26 cellular contexts compared by ENCODE assay signal in genomic region chr1:243638186-243638585, GRCh38.
A peak's percentile ranks its signal among the peaks of the same experiment; 100 is the strongest.
DNase-seq lines count a peak whose midpoint lies in the region; ATAC-seq and TF ChIP-seq lines count a peak whose summit lies in the region.
"Had no signal": no experiment of that assay in that cellular context is flagged by ENCODE, and none has a peak within 500 bp of the region (broad histone marks: within the 10 kb centered on the region; RNA-seq: fewer than 3 reads in every experiment).

No MANE protein-coding gene starts in this region.

- peaks cover 3% of the 10 kb centered on the region for H3K9me3 Mint-ChIP-seq in activated naive CD8-positive, alpha-beta T cell (ENCODE audit: low read depth)
- peaks cover 5% of the 10 kb centered on the region for H3K9me3 Mint-ChIP-seq in activated naive CD8-positive, alpha-beta T cell treated with anti-CD3 and anti-CD28 coated beads for 36 hours
- H3K9me3 Mint-ChIP-seq in activated B cell treated with CpG ODN at 0.5 μM for 24 hours = no peaks in the 10 kb centered on the region
- no peaks in the 10 kb centered on the region for H3K9me3 Mint-ChIP-seq in natural killer cell treated with Interleukin-12 subunit alpha and Interleukin-12 subunit beta and Interleukin-15 and Interleukin-18, amount 100 ng/mL, for 72 hours
- H3K9me3 Mint-ChIP-seq: dendritic cell treated with granulocyte-macrophage colony-stimulating factor and Interleukin-4, amounts not matched to agents 40 ng/mL and 50 ng/mL, for 4 days; IgD-negative memory B cell had no signal

- in situ Hi-C loops in KBM-7 (cut with MboI; ENCODE audit: low pct_unique_long_range_greater_than_20kb, low sequenced_read_pairs) = no loop called here

- intact Hi-C loops in activated B cell treated with CpG ODN at 0.5 μM for 24 hours (cut with micrococcal nuclease) = no loop called here

- H3K23ac ChIP-seq in mesenchymal stem cell (ENCODE audit: low read length in 2 of 2) = no peak overlapping the region

- H3K14ac ChIP-seq in mesenchymal stem cell (ENCODE audit: low read length in 2 of 2) = no peak overlapping the region

- peak; percentile 47 for ATAC-seq in activated B cell treated with CpG ODN at 0.5 μM for 24 hours (ENCODE audit: low read depth)
- ATAC-seq in natural killer cell treated with Interleukin-12 subunit alpha and Interleukin-12 subunit beta and Interleukin-15 and Interleukin-18, amount 100 ng/mL, for 72 hours = no peak
- ATAC-seq: activated CD8-positive, alpha-beta T cell treated with anti-CD3 and anti-CD28 coated beads, Interleukin-2, amount 10 ng/mL, durations not matched to agents 7 days and 5 days; body of pancreas; esophagus mucosa; psoas muscle; sciatic nerve had no signal

- no peak overlapping the region for H3K4me3 ChIP-seq in mesenchymal stem cell (ENCODE audit: insufficient read depth in 1 of 2, low read depth in 1 of 2, low read length in 2 of 2)
- H3K4me3 ChIP-seq: adrenal gland, body of pancreas, Peyer's patch, psoas muscle, tibial artery had no signal

- 88% methylated on average over 2 of the region's 4 CpGs for WGBS in mesenchymal stem cell

- H3K27me3 Mint-ChIP-seq in activated naive CD8-positive, alpha-beta T cell = no peaks in the 10 kb centered on the region
- H3K27me3 Mint-ChIP-seq in activated naive CD8-positive, alpha-beta T cell treated with anti-CD3 and anti-CD28 coated beads for 36 hours = no peaks in the 10 kb centered on the region
- no peaks in the 10 kb centered on the region for H3K27me3 Mint-ChIP-seq in activated B cell treated with CpG ODN at 0.5 μM for 24 hours
- no peaks in the 10 kb centered on the region for H3K27me3 Mint-ChIP-seq in natural killer cell treated with Interleukin-12 subunit alpha and Interleukin-12 subunit beta and Interleukin-15 and Interleukin-18, amount 100 ng/mL, for 72 hours
- H3K27me3 Mint-ChIP-seq: dendritic cell treated with granulocyte-macrophage colony-stimulating factor and Interleukin-4, amounts not matched to agents 40 ng/mL and 50 ng/mL, for 4 days; IgD-negative memory B cell had no signal

- peaks cover 13% of the 10 kb centered on the region for H3K79me1 ChIP-seq in mesenchymal stem cell (replicated peaks; ENCODE audit: low read length, poor library complexity, severe bottlenecking)

- no peak overlapping the region for H3K4ac ChIP-seq in mesenchymal stem cell (ENCODE audit: low read depth in 1 of 2, low read length in 2 of 2)

- DNase-seq in activated naive CD8-positive, alpha-beta T cell treated with anti-CD3 and anti-CD28 coated beads for 36 hours = no peak
- peak; percentile 14 for DNase-seq in MV-4-11 (lab: John Stamatoyannopoulos, UW)
- DNase-seq in activated B cell treated with CpG ODN at 0.5 μM for 24 hours = no peak
- no peak for DNase-seq in natural killer cell treated with Interleukin-12 subunit alpha and Interleukin-12 subunit beta and Interleukin-15 and Interleukin-18, amount 100 ng/mL, for 72 hours (ENCODE audit: low spot score)
- no peak for DNase-seq in KBM-7
- no peak for DNase-seq in NCI-H2171 (lab: John Stamatoyannopoulos, UW)
- no peak for DNase-seq in mesenchymal stem cell
- DNase-seq: activated CD8-positive, alpha-beta T cell treated with anti-CD3 and anti-CD28 coated beads, Interleukin-2, amount 10 ng/mL, durations not matched to agents 7 days and 5 days; activated T-cell treated with anti-CD3 and anti-CD28 coated beads for 4 hours; adrenal gland; body of pancreas; midbrain; NCI-H1105 treated with DMSO at 0.1 percent for 48 hours; NCI-H1930; NCI-H524; Peyer's patch; psoas muscle; SHP77 treated with DMSO at 0.1 percent for 48 hours; stimulated activated CD4-positive, alpha-beta T cell treated with anti-CD3 and anti-CD28 coated beads, Interleukin-2, amount 100 ng/mL, for 48 hours; tibial artery had no signal

- no peak overlapping the region for H2AFZ ChIP-seq in mesenchymal stem cell (ENCODE audit: low read depth, low read length)

- H3K27ac ChIP-seq in mesenchymal stem cell (ENCODE audit: low read length, poor library complexity, severe bottlenecking) = no peak overlapping the region
- H3K27ac ChIP-seq: adrenal gland, body of pancreas, Peyer's patch, psoas muscle, tibial artery had no signal

- no peak overlapping the region for H2AK5ac ChIP-seq in mesenchymal stem cell (ENCODE audit: low read length, severe bottlenecking)

- no peak overlapping the region for H4K8ac ChIP-seq in mesenchymal stem cell (ENCODE audit: low read length)

- H2BK120ac ChIP-seq in mesenchymal stem cell (ENCODE audit: low read depth, low read length) = no peak overlapping the region

- H2BK5ac ChIP-seq in mesenchymal stem cell (ENCODE audit: low read depth, low read length, poor library complexity, severe bottlenecking) = no peak overlapping the region

- no peaks in the 10 kb centered on the region for H3K27me3 ChIP-seq in mesenchymal stem cell (ENCODE audit: control insufficient read depth in 1 of 2, insufficient read depth in 1 of 2, low read length in 2 of 2)
- H3K27me3 ChIP-seq: adrenal gland, body of pancreas, Peyer's patch, tibial artery had no signal

- no peak overlapping the region for H3K9ac ChIP-seq in mesenchymal stem cell (ENCODE audit: low read length)

- peak overlapping the region; percentile 41 for H3K27ac Mint-ChIP-seq in activated naive CD8-positive, alpha-beta T cell
- no peak overlapping the region for H3K27ac Mint-ChIP-seq in activated naive CD8-positive, alpha-beta T cell treated with anti-CD3 and anti-CD28 coated beads for 36 hours
- peak overlapping the region; percentile 26 for H3K27ac Mint-ChIP-seq in activated B cell treated with CpG ODN at 0.5 μM for 24 hours
- H3K27ac Mint-ChIP-seq in natural killer cell treated with Interleukin-12 subunit alpha and Interleukin-12 subunit beta and Interleukin-15 and Interleukin-18, amount 100 ng/mL, for 72 hours = peak overlapping the region; percentile 72 to 81
- H3K27ac Mint-ChIP-seq: activated CD8-positive, alpha-beta T cell treated with anti-CD3 and anti-CD28 coated beads, Interleukin-2, amount 10 ng/mL, durations not matched to agents 7 days and 5 days; dendritic cell treated with granulocyte-macrophage colony-stimulating factor and Interleukin-4, amounts not matched to agents 40 ng/mL and 50 ng/mL, for 4 days; nephron had no signal

- H3K36me3 Mint-ChIP-seq in activated naive CD8-positive, alpha-beta T cell = peaks cover 37% of the 10 kb centered on the region
- peaks cover 21% of the 10 kb centered on the region for H3K36me3 Mint-ChIP-seq in activated naive CD8-positive, alpha-beta T cell treated with anti-CD3 and anti-CD28 coated beads for 36 hours
- H3K36me3 Mint-ChIP-seq in activated B cell treated with CpG ODN at 0.5 μM for 24 hours (ENCODE audit: low read depth) = peaks cover 26% of the 10 kb centered on the region
- H3K36me3 Mint-ChIP-seq in natural killer cell treated with Interleukin-12 subunit alpha and Interleukin-12 subunit beta and Interleukin-15 and Interleukin-18, amount 100 ng/mL, for 72 hours = peaks cover under 1% of the 10 kb centered on the region

- H4K91ac ChIP-seq in mesenchymal stem cell (ENCODE audit: low read length) = no peak overlapping the region

- H3K4me2 ChIP-seq in mesenchymal stem cell (ENCODE audit: low read length, poor library complexity, severe bottlenecking) = no peak overlapping the region

- CTCF ChIA-PET in activated B cell treated with CpG ODN at 0.5 μM for 24 hours (lab: Charles Lee) = no interaction called here

- H2BK12ac ChIP-seq in mesenchymal stem cell (ENCODE audit: low read length in 2 of 2) = no peak overlapping the region

- H2BK15ac ChIP-seq in mesenchymal stem cell (ENCODE audit: low read depth, poor library complexity, severe bottlenecking) = no peak overlapping the region

- H3K4me3 Mint-ChIP-seq in activated naive CD8-positive, alpha-beta T cell = no peak overlapping the region
- H3K4me3 Mint-ChIP-seq in activated naive CD8-positive, alpha-beta T cell treated with anti-CD3 and anti-CD28 coated beads for 36 hours = no peak overlapping the region
- H3K4me3 Mint-ChIP-seq in activated B cell treated with CpG ODN at 0.5 μM for 24 hours = peak overlapping the region; percentile 37
- H3K4me3 Mint-ChIP-seq in natural killer cell treated with Interleukin-12 subunit alpha and Interleukin-12 subunit beta and Interleukin-15 and Interleukin-18, amount 100 ng/mL, for 72 hours = peak overlapping the region; percentile 43
- H3K4me3 Mint-ChIP-seq: activated CD8-positive, alpha-beta T cell treated with anti-CD3 and anti-CD28 coated beads, Interleukin-2, amount 10 ng/mL, durations not matched to agents 7 days and 5 days; dendritic cell treated with granulocyte-macrophage colony-stimulating factor and Interleukin-4, amounts not matched to agents 40 ng/mL and 50 ng/mL, for 4 days; IgD-negative memory B cell; nephron had no signal

- H3K4me1 Mint-ChIP-seq in activated naive CD8-positive, alpha-beta T cell (ENCODE audit: low read depth) = peaks cover 4% of the 10 kb centered on the region
- peaks cover 6% of the 10 kb centered on the region for H3K4me1 Mint-ChIP-seq in activated naive CD8-positive, alpha-beta T cell treated with anti-CD3 and anti-CD28 coated beads for 36 hours
- H3K4me1 Mint-ChIP-seq in activated B cell treated with CpG ODN at 0.5 μM for 24 hours = peaks cover 9% of the 10 kb centered on the region
- H3K4me1 Mint-ChIP-seq in natural killer cell treated with Interleukin-12 subunit alpha and Interleukin-12 subunit beta and Interleukin-15 and Interleukin-18, amount 100 ng/mL, for 72 hours (ENCODE audit: low read depth in 2 of 2) = peaks cover 14 to 19% of the 10 kb centered on the region in 2 donors
- H3K4me1 Mint-ChIP-seq: nephron had no signal

- no peak for TF ChIP-seq CTCF in activated B cell treated with CpG ODN at 0.5 μM for 24 hours (IDR thresholded peaks at IDR 0.05)

- H3K18ac ChIP-seq in mesenchymal stem cell (ENCODE audit: low read depth in 1 of 2, low read length in 2 of 2) = no peak overlapping the region

- POLR2A ChIA-PET in activated B cell treated with CpG ODN at 0.5 μM for 24 hours (lab: Charles Lee) = interaction anchor here (0.7 kb wide), 1 partner anchor 140 kb away, joined by 3 read pairs; no protein-coding TSS in a partner anchor

- peaks cover 8% of the 10 kb centered on the region for H3K9me3 ChIP-seq in mesenchymal stem cell (ENCODE audit: control insufficient read depth, low read length)
- H3K9me3 ChIP-seq: body of pancreas, Peyer's patch, psoas muscle had no signal

- H3K36me3 ChIP-seq in mesenchymal stem cell (ENCODE audit: control insufficient read depth in 1 of 2, insufficient read depth in 2 of 2, low read depth in 1 of 2, low read length in 2 of 2) = peaks cover 0 to 31% of the 10 kb centered on the region in 2 experiments
- H3K36me3 ChIP-seq: adrenal gland, Peyer's patch had no signal

- H3K4me1 ChIP-seq in mesenchymal stem cell (ENCODE audit: control insufficient read depth, insufficient read depth, low read depth, low read length) = no peaks in the 10 kb centered on the region
- H3K4me1 ChIP-seq: adrenal gland, body of pancreas, Peyer's patch, psoas muscle had no signal

Comparison
In these comparisons a context has a peak if more than half of its experiments do, and no peak if none do; other contexts are left out.
1. H3K4me3 Mint-ChIP-seq: peak in activated B cell treated with CpG ODN at 0.5 μM for 24 hours (single experiment) and natural killer cell treated with Interleukin-12 subunit alpha and Interleukin-12 subunit beta and Interleukin-15 and Interleukin-18, amount 100 ng/mL, for 72 hours (single experiment); none in activated naive CD8-positive, alpha-beta T cell (single experiment) and activated naive CD8-positive, alpha-beta T cell treated with anti-CD3 and anti-CD28 coated beads for 36 hours (single experiment).